In the genomic region with DNA sequence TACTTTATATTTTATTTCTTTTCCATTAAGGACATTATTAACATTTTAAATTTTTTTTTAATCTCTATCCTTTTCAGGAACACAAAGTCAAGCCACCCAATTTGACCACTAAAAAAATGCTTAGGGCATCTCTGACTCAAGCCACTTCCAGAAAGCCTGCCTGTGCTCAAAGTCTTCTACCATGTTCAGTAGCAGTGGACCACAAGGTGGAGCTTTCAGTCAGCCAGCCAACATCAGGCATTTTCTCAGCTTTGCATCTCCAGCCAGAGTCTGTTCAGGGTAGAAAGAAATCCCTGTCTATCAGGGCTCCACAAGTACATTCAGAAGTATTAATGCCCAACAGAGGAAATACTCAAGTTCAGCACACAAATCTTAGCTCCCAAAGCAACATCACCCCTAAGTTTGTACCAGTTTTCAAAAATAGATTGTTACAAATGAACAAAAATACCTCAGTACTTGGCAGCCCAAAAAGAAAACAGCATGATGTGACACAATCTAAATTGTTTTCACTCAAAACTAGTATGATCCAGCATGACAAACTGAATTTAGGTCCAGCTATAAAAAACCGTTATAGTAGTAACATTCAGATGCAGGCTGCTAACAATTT, we compare ENCODE assay signal across 9 cellular contexts. TPM values are rescaled to one million over a fixed set of nuclear protein-coding genes. Genes with fewer than 3 reads are reported as not detected.
DNase-seq lines count a peak whose midpoint lies in the region; ATAC-seq, FAIRE-seq and TF ChIP-seq lines count a peak whose summit lies in the region.
"Had no signal": no experiment of that assay in that cellular context is flagged by ENCODE, and none has a peak within 500 bp of the region (broad histone marks: within the 10 kb centered on the region; RNA-seq: fewer than 3 reads in every experiment).

No MANE protein-coding gene starts in this region.

- no peak overlapping the region for H3K56ac ChIP-seq in mesendoderm (ENCODE audit: low read length)

- H3K9ac ChIP-seq in mesendoderm (ENCODE audit: low read length) = no peak overlapping the region

- WGBS in mesendoderm (ENCODE audit: extremely low coverage, insufficient coverage, low lambda C conversion rate) = no CpG with 5 or more reads among the region's 1 CpG

- no peak overlapping the region for H2BK5ac ChIP-seq in mesendoderm (ENCODE audit: low read length)

- H4K8ac ChIP-seq in mesendoderm (ENCODE audit: low read depth, low read length) = no peak overlapping the region

- FAIRE-seq in endometrium (lab: Jason Lieb, UNC) = peak; percentile 91

- no peak overlapping the region for H4K5ac ChIP-seq in mesendoderm (ENCODE audit: low read length)

- H3K4me2 ChIP-seq in mesendoderm (ENCODE audit: low read length) = no peak overlapping the region

- no peak overlapping the region for H3K27ac Mint-ChIP-seq in activated CD4-positive, alpha-beta T cell treated with anti-CD3 and anti-CD28 coated beads, Interleukin-2, amount 10 ng/mL, durations not matched to agents 7 days and 5 days

- ATAC-seq in HG03039 (IDR thresholded peaks at IDR 0.05; ENCODE audit: unreplicated experiment) = peak; percentile 48

- no peak overlapping the region for H3K4ac ChIP-seq in mesendoderm (ENCODE audit: low read depth, low read length)

- TF ChIP-seq CTCF in GM12865 (IDR thresholded peaks at IDR 0.05; ENCODE audit: insufficient read depth, low read depth, low read length, missing control alignments) = peak; percentile 63

- peak; percentile 46 for DNase-seq in A172 (ENCODE audit: low spot score)
- peak; percentile 70 for DNase-seq in GM12865 (ENCODE audit: low read depth)
- peak; percentile 3 for DNase-seq in NCI-H446 treated with DMSO at 0.1 percent for 48 hours (lab: John Stamatoyannopoulos, UW)
- peak; percentile 75 for DNase-seq in activated CD4-positive, alpha-beta T cell treated with anti-CD3 and anti-CD28 coated beads, Interleukin-2, amount 10 ng/mL, durations not matched to agents 7 days and 5 days
- DNase-seq in mesendoderm = peak; percentile 79
- DNase-seq in superior temporal gyrus (ENCODE audit: extremely low spot score) = peak; percentile 95

- H3K18ac ChIP-seq in mesendoderm (ENCODE audit: low read length) = no peak overlapping the region

- H2BK15ac ChIP-seq in mesendoderm (replicated peaks; ENCODE audit: low read depth) = no peak overlapping the region

- H3K4me3 Mint-ChIP-seq in activated CD4-positive, alpha-beta T cell treated with anti-CD3 and anti-CD28 coated beads, Interleukin-2, amount 10 ng/mL, durations not matched to agents 7 days and 5 days = no peak overlapping the region

- H3K27ac ChIP-seq in mesendoderm (ENCODE audit: low read depth, low read length) = no peak overlapping the region
- H3K27ac ChIP-seq: skin epidermis had no signal

- H3K79me2 ChIP-seq in mesendoderm (ENCODE audit: control insufficient read depth, insufficient read depth, low read length) = no peaks in the 10 kb centered on the region

- no peaks in the 10 kb centered on the region for H3K79me1 ChIP-seq in mesendoderm (ENCODE audit: low read length)

- POLR2A ChIA-PET in activated CD4-positive, alpha-beta T cell treated with anti-CD3 and anti-CD28 coated beads, Interleukin-2, amount 10 ng/mL, durations not matched to agents 7 days and 5 days (lab: Charles Lee) = no interaction called here

- H3K27me3 Mint-ChIP-seq in activated CD4-positive, alpha-beta T cell treated with anti-CD3 and anti-CD28 coated beads, Interleukin-2, amount 10 ng/mL, durations not matched to agents 7 days and 5 days = peaks cover 9% of the 10 kb centered on the region

- H3K36me3 Mint-ChIP-seq in activated CD4-positive, alpha-beta T cell treated with anti-CD3 and anti-CD28 coated beads, Interleukin-2, amount 10 ng/mL, durations not matched to agents 7 days and 5 days (ENCODE audit: low read depth) = no peaks in the 10 kb centered on the region

- no peaks in the 10 kb centered on the region for H3K27me3 ChIP-seq in mesendoderm (ENCODE audit: insufficient read depth, low read length, poor library complexity)

- H3K4me3 ChIP-seq in GM12865 (ENCODE audit: low read depth, low read length) = no peak overlapping the region
- no peak overlapping the region for H3K4me3 ChIP-seq in mesendoderm (ENCODE audit: low read length)
- H3K4me3 ChIP-seq: skin epidermis had no signal

- H3K4me1 ChIP-seq in mesendoderm (ENCODE audit: control insufficient read depth, low read depth, low read length) = no peaks in the 10 kb centered on the region

- no peaks in the 10 kb centered on the region for H3K36me3 ChIP-seq in mesendoderm (ENCODE audit: control insufficient read depth, insufficient read depth, low read length)

- CTCF ChIA-PET in activated CD4-positive, alpha-beta T cell treated with anti-CD3 and anti-CD28 coated beads, Interleukin-2, amount 10 ng/mL, durations not matched to agents 7 days and 5 days (lab: Charles Lee) = interaction anchor here (0.6 to 2.3 kb wide), 11 partner anchors 11 to 199 kb away, joined by 3 to 24 read pairs (median 3); a partner anchor contains a TSS

- H3K23ac ChIP-seq in mesendoderm (ENCODE audit: low read length) = no peak overlapping the region

- no peak overlapping the region for H2AK5ac ChIP-seq in mesendoderm (ENCODE audit: low read length)

- no peak overlapping the region for H2BK120ac ChIP-seq in mesendoderm (ENCODE audit: low read depth, low read length)

- no peaks in the 10 kb centered on the region for H3K9me3 Mint-ChIP-seq in activated CD4-positive, alpha-beta T cell treated with anti-CD3 and anti-CD28 coated beads, Interleukin-2, amount 10 ng/mL, durations not matched to agents 7 days and 5 days

- H3K4me1 Mint-ChIP-seq in activated CD4-positive, alpha-beta T cell treated with anti-CD3 and anti-CD28 coated beads, Interleukin-2, amount 10 ng/mL, durations not matched to agents 7 days and 5 days = peaks cover 30% of the 10 kb centered on the region

RNA-seq across cellular contexts. Expression of a gene that starts 37.6 kb away (rescaled TPM):
- total RNA-seq in A172 (2014; rRNA removed; shearing (Covaris generic)) = not detected in 2 replicates
- total RNA-seq in activated CD4-positive, alpha-beta T cell treated with anti-CD3 and anti-CD28 coated beads, Interleukin-2, amount 10 ng/mL, durations not matched to agents 7 days and 5 days = not detected
- polyA plus RNA-seq in mesendoderm (2013, experiment 1 of 2) = not detected
- under 0.01 TPM for polyA plus RNA-seq in mesendoderm (2013, experiment 2 of 2)

Comparison
In these comparisons a context has a peak if more than half of its experiments do, and no peak if none do; other contexts are left out.
1. DNase-seq: peak in every context shown above with its lines; median percentile 95 in superior temporal gyrus; 79 in mesendoderm; 75 in activated CD4-positive, alpha-beta T cell treated with anti-CD3 and anti-CD28 coated beads, Interleukin-2, amount 10 ng/mL, durations not matched to agents 7 days and 5 days; 70 in GM12865; 46 in A172; 3 in NCI-H446 treated with DMSO at 0.1 percent for 48 hours.